In genomic region chr2:98771771-98772521, GRCh38 we compare ENCODE assay signal across 8 cellular contexts. TPM values are rescaled to one million over a fixed set of nuclear protein-coding genes. Genes with fewer than 3 reads are reported as not detected.
A peak's percentile ranks its signal among the peaks of the same experiment; 100 is the strongest.
DNase-seq lines count a peak whose midpoint lies in the region; ATAC-seq, FAIRE-seq and TF ChIP-seq lines count a peak whose summit lies in the region.

No MANE protein-coding gene starts in this region.

- H3K9me2 ChIP-seq in SK-N-SH, result no peaks in the 10 kb centered on the region

- H3K36me3 Mint-ChIP-seq in activated CD4-positive, alpha-beta T cell treated with anti-CD3 and anti-CD28 coated beads for 36 hours (ENCODE audit: low read depth), result peaks cover 2% of the 10 kb centered on the region
- H3K36me3 Mint-ChIP-seq in chondrocyte (ENCODE audit: low read depth), result no peaks in the 10 kb centered on the region

- peaks cover 72% of the 10 kb centered on the region for H3K4me1 Mint-ChIP-seq in activated CD4-positive, alpha-beta T cell treated with anti-CD3 and anti-CD28 coated beads for 36 hours
- H3K4me1 Mint-ChIP-seq in chondrocyte (ENCODE audit: low read depth), result peaks cover 30% of the 10 kb centered on the region

- 69% methylated on average over 16 of the region's 16 CpGs for WGBS in SK-N-SH (ENCODE audit: low lambda C conversion rate)

- TF ChIP-seq RAD21 in SK-N-SH (IDR thresholded peaks at IDR 0.05; ENCODE audit: low read length), result no peak

- no peak for FAIRE-seq in GM19239 (lab: Jason Lieb, UNC)

- H3K4me3 ChIP-seq in SK-N-SH (ENCODE audit: low read depth in 2 of 2, low read length in 1 of 2), result no peak overlapping the region

- no peak overlapping the region for H3K27ac ChIP-seq in SK-N-SH (ENCODE audit: low read depth in 2 of 2, low read length in 1 of 2)

- TF ChIP-seq EP300 in SK-N-SH (IDR thresholded peaks at IDR 0.05; ENCODE audit: borderline replicate concordance in 1 of 2, low read depth in 1 of 2, low read length in 1 of 2), result no peak

- no peaks in the 10 kb centered on the region for H3K27me3 Mint-ChIP-seq in activated CD4-positive, alpha-beta T cell treated with anti-CD3 and anti-CD28 coated beads for 36 hours
- peaks cover 38% of the 10 kb centered on the region for H3K27me3 Mint-ChIP-seq in chondrocyte (ENCODE audit: low read depth)

- no peaks in the 10 kb centered on the region for H3K79me2 ChIP-seq in SK-N-SH (ENCODE audit: insufficient read depth)

- H3K36me3 ChIP-seq in SK-N-SH (replicated peaks in 1 of 2; ENCODE audit: control insufficient read depth in 1 of 2, insufficient read depth in 2 of 2, low read length in 1 of 2), result no peaks in the 10 kb centered on the region

- CTCF ChIA-PET in activated CD4-positive, alpha-beta T cell treated with anti-CD3 and anti-CD28 coated beads for 36 hours (lab: Charles Lee), result interaction anchor here (0.8 to 2.2 kb wide), 10 partner anchors 12 to 137 kb away, joined by 3 to 11 read pairs (median 4); no protein-coding TSS in a partner anchor
- CTCF ChIA-PET in SK-N-SH (lab: Yijun Ruan, JAX), result interaction anchor here (1.0 to 1.2 kb wide), 2 partner anchors 66 to 1491 kb away, joined by 3 read pairs; no protein-coding TSS in a partner anchor

- no peak for TF ChIP-seq CTCF in chondrocyte (IDR thresholded peaks at IDR 0.05)
- TF ChIP-seq CTCF in SK-N-SH (IDR thresholded peaks at IDR 0.05), result no peak

- H3K9ac ChIP-seq in SK-N-SH, result no peak overlapping the region

- H3K9me3 Mint-ChIP-seq in activated CD4-positive, alpha-beta T cell treated with anti-CD3 and anti-CD28 coated beads for 36 hours (ENCODE audit: low read depth), result no peaks in the 10 kb centered on the region
- H3K9me3 Mint-ChIP-seq in chondrocyte (ENCODE audit: low read depth), result peaks cover 7% of the 10 kb centered on the region

- no peaks in the 10 kb centered on the region for H3F3A ChIP-seq in SK-N-SH (replicated peaks; ENCODE audit: insufficient read depth)

- peak; percentile 51 for ATAC-seq in HG02642 (IDR thresholded peaks at IDR 0.05; ENCODE audit: poor library complexity, unreplicated experiment)
- ATAC-seq in activated CD4-positive, alpha-beta T cell treated with anti-CD3 and anti-CD28 coated beads for 36 hours, result peak; percentile 68

- no peaks in the 10 kb centered on the region for H3K9me3 ChIP-seq in SK-N-SH

- H2AFZ ChIP-seq in SK-N-SH (ENCODE audit: low read depth), result no peak overlapping the region

- peak overlapping the region; percentile 74 for H3K4me3 Mint-ChIP-seq in activated CD4-positive, alpha-beta T cell treated with anti-CD3 and anti-CD28 coated beads for 36 hours
- H3K4me3 Mint-ChIP-seq in chondrocyte (ENCODE audit: unreplicated experiment), result no peak overlapping the region

- intact Hi-C loops in activated CD4-positive, alpha-beta T cell treated with anti-CD3 and anti-CD28 coated beads for 36 hours (cut with DNase I, micrococcal nuclease), result loop anchor here (1.0 to 5.0 kb wide), 8 partner anchors 35 to 123 kb away; no protein-coding TSS in a partner anchor

- no peaks in the 10 kb centered on the region for H4K20me1 ChIP-seq in SK-N-SH (ENCODE audit: insufficient read depth)

- H3K27me3 ChIP-seq in SK-N-SH (ENCODE audit: insufficient read depth), result no peaks in the 10 kb centered on the region

- peak; percentile 75 for DNase-seq in activated CD4-positive, alpha-beta T cell treated with anti-CD3 and anti-CD28 coated beads for 36 hours
- DNase-seq in effector CD4-positive, alpha-beta T cell, result peak; percentile 54
- peak; percentile 36 for DNase-seq in stimulated activated CD4-positive, alpha-beta T cell treated with anti-CD3 and anti-CD28 coated beads, Interleukin-2, amount 100 ng/mL, for 4 hours (ENCODE audit: low read depth)
- DNase-seq in chondrocyte (ENCODE audit: low spot score) (no peak), SK-N-SH (no peak), kidney tubule cell (ENCODE audit: low spot score) (no peak), GM19239 (ENCODE audit: insufficient read length, low spot score) (no peak)

- no peak overlapping the region for H3K4me2 ChIP-seq in SK-N-SH

- H3K27ac Mint-ChIP-seq in activated CD4-positive, alpha-beta T cell treated with anti-CD3 and anti-CD28 coated beads for 36 hours, result peak overlapping the region; percentile 95
- H3K27ac Mint-ChIP-seq in chondrocyte (ENCODE audit: unreplicated experiment), result no peak overlapping the region

- POLR2A ChIA-PET in activated CD4-positive, alpha-beta T cell treated with anti-CD3 and anti-CD28 coated beads for 36 hours (lab: Charles Lee), result interaction anchor here (0.5 to 1.7 kb wide), 7 partner anchors 9 to 369 kb away, joined by 3 to 16 read pairs (median 3); partner anchors contain the start of genes C2orf15 and MGAT4A
- POLR2A ChIA-PET in SK-N-SH (lab: Yijun Ruan, JAX), result no interaction called here

- peaks cover 0 to 4% of the 10 kb centered on the region in 2 experiments; a peak in 1 of 4 replicates for H3K4me1 ChIP-seq in SK-N-SH (ENCODE audit: control insufficient read depth in 1 of 2, insufficient read depth in 2 of 2, low read depth in 1 of 2, low read length in 1 of 2)

TF ChIP-seq in SK-N-SH, 30 proteins besides CTCF, POLR2A, EP300 and RAD21:
- TF ChIP-seq YY1 (IDR thresholded peaks at IDR 0.05; ENCODE audit: low read depth) (no peak), TEAD4 (IDR thresholded peaks at IDR 0.05; ENCODE audit: borderline replicate concordance, insufficient read depth) (no peak)

RNA-seq across cellular contexts. Expression of gene MGAT4A, which starts 41.0 kb away (rescaled TPM):
- total RNA-seq in activated CD4-positive, alpha-beta T cell treated with anti-CD3 and anti-CD28 coated beads for 36 hours, result 10 to 100 TPM; 49.4 to 67.5 TPM
- total RNA-seq in chondrocyte, result 1.7 to 2.2 TPM (median 2.1 TPM) in 3 replicates
- polyA plus RNA-seq in SK-N-SH (2012; rRNA removed), result 0.05 and 0.07 TPM in 2 replicates
- polyA plus RNA-seq in SK-N-SH (2012; cell fraction: cytosol; rRNA removed), result 0.09 and 0.33 TPM in 2 replicates
- polyA plus RNA-seq in SK-N-SH (2012; cell fraction: nucleus; rRNA removed), result 0.13 and 0.37 TPM in 2 replicates

Comparison
In these comparisons a context has a peak if more than half of its experiments do, and no peak if none do; other contexts are left out.
1. DNase-seq: peak in activated CD4-positive, alpha-beta T cell treated with anti-CD3 and anti-CD28 coated beads for 36 hours (single experiment), effector CD4-positive, alpha-beta T cell (single experiment) and stimulated activated CD4-positive, alpha-beta T cell treated with anti-CD3 and anti-CD28 coated beads, Interleukin-2, amount 100 ng/mL, for 4 hours (single experiment); none in chondrocyte (single experiment), SK-N-SH (single experiment), kidney tubule cell (single experiment) and GM19239 (single experiment).
2. RNA of gene MGAT4A, which starts 41.0 kb away (total RNA-seq): 49.4 to 67.5 TPM in activated CD4-positive, alpha-beta T cell treated with anti-CD3 and anti-CD28 coated beads for 36 hours; 1.7 to 2.2 TPM in chondrocyte; every median in the first group is over 10 times any median in the second.